In the genomic region with DNA sequence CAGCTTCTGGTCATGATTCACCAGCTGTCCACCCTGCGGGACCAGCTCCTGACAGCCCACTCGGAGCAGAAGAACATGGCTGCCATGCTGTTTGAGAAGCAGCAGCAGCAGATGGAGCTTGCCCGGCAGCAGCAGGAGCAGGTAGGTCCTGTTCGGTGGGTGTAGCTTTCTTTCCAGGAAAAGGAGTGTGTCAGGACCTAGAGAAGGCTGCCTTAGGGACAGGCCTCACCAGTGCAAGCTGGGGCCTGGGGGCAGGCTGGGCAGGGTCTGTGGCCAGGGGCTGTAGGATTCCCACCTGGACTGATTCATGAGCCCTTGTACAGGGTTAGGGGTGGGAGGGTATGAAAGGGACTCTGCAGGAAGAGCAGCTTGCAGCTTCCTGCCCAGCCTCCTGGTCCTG, we compare ENCODE assay signal across 1 cellular context.
TF ChIP-seq lines count a peak whose summit lies in the region.

No MANE protein-coding gene starts in this region.

TF ChIP-seq in WTC11, 78 proteins besides CTCF, POLR2A, EP300 and RAD21 (continued from another document):
- TF ChIP-seq, protein P1, sequence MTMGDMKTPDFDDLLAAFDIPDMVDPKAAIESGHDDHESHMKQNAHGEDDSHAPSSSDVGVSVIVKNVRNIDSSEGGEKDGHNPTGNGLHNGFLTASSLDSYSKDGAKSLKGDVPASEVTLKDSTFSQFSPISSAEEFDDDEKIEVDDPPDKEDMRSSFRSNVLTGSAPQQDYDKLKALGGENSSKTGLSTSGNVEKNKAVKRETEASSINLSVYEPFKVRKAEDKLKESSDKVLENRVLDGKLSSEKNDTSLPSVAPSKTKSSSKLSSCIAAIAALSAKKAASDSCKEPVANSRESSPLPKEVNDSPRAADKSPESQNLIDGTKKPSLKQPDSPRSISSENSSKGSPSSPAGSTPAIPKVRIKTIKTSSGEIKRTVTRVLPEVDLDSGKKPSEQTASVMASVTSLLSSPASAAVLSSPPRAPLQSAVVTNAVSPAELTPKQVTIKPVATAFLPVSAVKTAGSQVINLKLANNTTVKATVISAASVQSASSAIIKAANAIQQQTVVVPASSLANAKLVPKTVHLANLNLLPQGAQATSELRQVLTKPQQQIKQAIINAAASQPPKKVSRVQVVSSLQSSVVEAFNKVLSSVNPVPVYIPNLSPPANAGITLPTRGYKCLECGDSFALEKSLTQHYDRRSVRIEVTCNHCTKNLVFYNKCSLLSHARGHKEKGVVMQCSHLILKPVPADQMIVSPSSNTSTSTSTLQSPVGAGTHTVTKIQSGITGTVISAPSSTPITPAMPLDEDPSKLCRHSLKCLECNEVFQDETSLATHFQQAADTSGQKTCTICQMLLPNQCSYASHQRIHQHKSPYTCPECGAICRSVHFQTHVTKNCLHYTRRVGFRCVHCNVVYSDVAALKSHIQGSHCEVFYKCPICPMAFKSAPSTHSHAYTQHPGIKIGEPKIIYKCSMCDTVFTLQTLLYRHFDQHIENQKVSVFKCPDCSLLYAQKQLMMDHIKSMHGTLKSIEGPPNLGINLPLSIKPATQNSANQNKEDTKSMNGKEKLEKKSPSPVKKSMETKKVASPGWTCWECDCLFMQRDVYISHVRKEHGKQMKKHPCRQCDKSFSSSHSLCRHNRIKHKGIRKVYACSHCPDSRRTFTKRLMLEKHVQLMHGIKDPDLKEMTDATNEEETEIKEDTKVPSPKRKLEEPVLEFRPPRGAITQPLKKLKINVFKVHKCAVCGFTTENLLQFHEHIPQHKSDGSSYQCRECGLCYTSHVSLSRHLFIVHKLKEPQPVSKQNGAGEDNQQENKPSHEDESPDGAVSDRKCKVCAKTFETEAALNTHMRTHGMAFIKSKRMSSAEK (CRISPR knock-in tag; IDR thresholded peaks at IDR 0.05; ENCODE audit: borderline replicate concordance), result no peak
- TF ChIP-seq RELA (CRISPR knock-in tag; IDR thresholded peaks at IDR 0.05; ENCODE audit: borderline replicate concordance) (no peak), ZBTB21 (CRISPR knock-in tag; IDR thresholded peaks at IDR 0.05; ENCODE audit: borderline replicate concordance) (no peak), SMAD3 (CRISPR knock-in tag; IDR thresholded peaks at IDR 0.05; ENCODE audit: borderline replicate concordance) (no peak), KAT7 (CRISPR knock-in tag; IDR thresholded peaks at IDR 0.05; ENCODE audit: borderline replicate concordance) (no peak), ELF4 (CRISPR knock-in tag; IDR thresholded peaks at IDR 0.05; ENCODE audit: low read depth) (no peak), TCF7 (CRISPR knock-in tag; IDR thresholded peaks at IDR 0.05; ENCODE audit: low read depth) (no peak), JAZF1 (CRISPR knock-in tag; IDR thresholded peaks at IDR 0.05) (no peak)
- TF ChIP-seq, protein P2, sequence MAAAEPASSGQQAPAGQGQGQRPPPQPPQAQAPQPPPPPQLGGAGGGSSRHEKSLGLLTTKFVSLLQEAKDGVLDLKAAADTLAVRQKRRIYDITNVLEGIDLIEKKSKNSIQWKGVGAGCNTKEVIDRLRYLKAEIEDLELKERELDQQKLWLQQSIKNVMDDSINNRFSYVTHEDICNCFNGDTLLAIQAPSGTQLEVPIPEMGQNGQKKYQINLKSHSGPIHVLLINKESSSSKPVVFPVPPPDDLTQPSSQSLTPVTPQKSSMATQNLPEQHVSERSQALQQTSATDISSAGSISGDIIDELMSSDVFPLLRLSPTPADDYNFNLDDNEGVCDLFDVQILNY (CRISPR knock-in tag; IDR thresholded peaks at IDR 0.05), result no peak
- TF ChIP-seq, protein P3, sequence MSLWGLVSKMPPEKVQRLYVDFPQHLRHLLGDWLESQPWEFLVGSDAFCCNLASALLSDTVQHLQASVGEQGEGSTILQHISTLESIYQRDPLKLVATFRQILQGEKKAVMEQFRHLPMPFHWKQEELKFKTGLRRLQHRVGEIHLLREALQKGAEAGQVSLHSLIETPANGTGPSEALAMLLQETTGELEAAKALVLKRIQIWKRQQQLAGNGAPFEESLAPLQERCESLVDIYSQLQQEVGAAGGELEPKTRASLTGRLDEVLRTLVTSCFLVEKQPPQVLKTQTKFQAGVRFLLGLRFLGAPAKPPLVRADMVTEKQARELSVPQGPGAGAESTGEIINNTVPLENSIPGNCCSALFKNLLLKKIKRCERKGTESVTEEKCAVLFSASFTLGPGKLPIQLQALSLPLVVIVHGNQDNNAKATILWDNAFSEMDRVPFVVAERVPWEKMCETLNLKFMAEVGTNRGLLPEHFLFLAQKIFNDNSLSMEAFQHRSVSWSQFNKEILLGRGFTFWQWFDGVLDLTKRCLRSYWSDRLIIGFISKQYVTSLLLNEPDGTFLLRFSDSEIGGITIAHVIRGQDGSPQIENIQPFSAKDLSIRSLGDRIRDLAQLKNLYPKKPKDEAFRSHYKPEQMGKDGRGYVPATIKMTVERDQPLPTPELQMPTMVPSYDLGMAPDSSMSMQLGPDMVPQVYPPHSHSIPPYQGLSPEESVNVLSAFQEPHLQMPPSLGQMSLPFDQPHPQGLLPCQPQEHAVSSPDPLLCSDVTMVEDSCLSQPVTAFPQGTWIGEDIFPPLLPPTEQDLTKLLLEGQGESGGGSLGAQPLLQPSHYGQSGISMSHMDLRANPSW (CRISPR knock-in tag; conservative IDR thresholded peaks at IDR 0.05; ENCODE audit: low read depth), result no peak
- TF ChIP-seq, protein P4, sequence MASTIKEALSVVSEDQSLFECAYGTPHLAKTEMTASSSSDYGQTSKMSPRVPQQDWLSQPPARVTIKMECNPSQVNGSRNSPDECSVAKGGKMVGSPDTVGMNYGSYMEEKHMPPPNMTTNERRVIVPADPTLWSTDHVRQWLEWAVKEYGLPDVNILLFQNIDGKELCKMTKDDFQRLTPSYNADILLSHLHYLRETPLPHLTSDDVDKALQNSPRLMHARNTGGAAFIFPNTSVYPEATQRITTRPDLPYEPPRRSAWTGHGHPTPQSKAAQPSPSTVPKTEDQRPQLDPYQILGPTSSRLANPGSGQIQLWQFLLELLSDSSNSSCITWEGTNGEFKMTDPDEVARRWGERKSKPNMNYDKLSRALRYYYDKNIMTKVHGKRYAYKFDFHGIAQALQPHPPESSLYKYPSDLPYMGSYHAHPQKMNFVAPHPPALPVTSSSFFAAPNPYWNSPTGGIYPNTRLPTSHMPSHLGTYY (CRISPR knock-in tag; IDR thresholded peaks at IDR 0.05), result no peak
